ENCODE assay signal across 8 cellular contexts in the genomic region with DNA sequence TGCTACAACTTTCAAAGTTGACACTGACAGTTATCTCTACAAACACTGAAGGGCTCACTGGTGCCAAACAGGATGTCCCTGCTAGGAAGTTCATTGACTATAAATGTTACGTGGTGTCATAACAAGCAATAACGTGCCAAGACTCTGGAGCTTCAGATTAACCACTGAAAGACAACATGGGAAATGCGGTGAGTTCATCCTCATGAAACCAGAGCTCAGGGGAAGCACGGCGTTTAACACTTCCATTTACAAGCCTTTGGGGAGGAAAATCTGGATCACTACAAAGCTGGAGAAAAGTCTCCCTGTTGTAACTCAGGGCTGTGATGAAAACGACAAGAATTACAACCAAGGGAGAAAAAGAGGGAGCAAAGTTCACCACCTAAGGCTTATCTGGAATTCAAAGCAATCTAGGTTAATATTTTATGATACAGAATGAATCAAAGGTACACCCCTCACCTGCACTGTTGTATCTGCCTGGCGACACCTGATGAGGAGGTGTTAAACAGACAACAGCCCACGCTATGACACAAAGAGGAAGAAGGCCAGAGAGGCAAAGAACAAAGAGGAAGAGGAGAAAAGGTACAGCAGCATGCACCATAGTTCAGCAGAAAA. TPM values are rescaled to one million over a fixed set of nuclear protein-coding genes. Genes with fewer than 3 reads are reported as not detected.
A peak's percentile ranks its signal among the peaks of the same experiment; 100 is the strongest.
DNase-seq lines count a peak whose midpoint lies in the region; ATAC-seq and TF ChIP-seq lines count a peak whose summit lies in the region.

No MANE protein-coding gene starts in this region.

- peaks cover 0 to 6% of the 10 kb centered on the region in 2 donors for H3K36me3 ChIP-seq in muscle layer of duodenum (ENCODE audit: control insufficient read depth in 1 of 2, insufficient read depth in 2 of 2, low read length in 2 of 2)
- H3K36me3 ChIP-seq in esophagus muscularis mucosa = peaks cover 0 to 17% (median 7%) of the 10 kb centered on the region in 4 donors

- DNase-seq in SKM-1 treated with dmso at 0.1 percent for 144 hours (lab: John Stamatoyannopoulos, UW; ENCODE audit: unreplicated experiment) = peak; percentile 15
- no peak for DNase-seq in SKM-1 (lab: John Stamatoyannopoulos, UW; ENCODE audit: unreplicated experiment)
- peak in 49 of 76 experiments; percentile 2 to 70 (median 28) for DNase-seq in HUDEP-2 (lab: John Stamatoyannopoulos, UW; ENCODE audit: unreplicated experiment in 76 of 76)
- DNase-seq in activated naive CD4-positive, alpha-beta T cell treated with anti-CD3 and anti-CD28 coated beads, Interleukin-2, amount 50 U/mL, for 16 hours = peak; percentile 19
- DNase-seq in esophagus muscularis mucosa (ENCODE audit: extremely low spot score) = no peak

- TF ChIP-seq EP300 in esophagus muscularis mucosa (IDR thresholded peaks at IDR 0.05) = no peak

- no peak for ATAC-seq in HG03196 (IDR thresholded peaks at IDR 0.05; ENCODE audit: unreplicated experiment)
- no peak for ATAC-seq in GM21360 (IDR thresholded peaks at IDR 0.05; ENCODE audit: unreplicated experiment)

- H3K27ac ChIP-seq in muscle layer of duodenum (ENCODE audit: low read length) = peak overlapping the region; percentile 14
- H3K27ac ChIP-seq in esophagus muscularis mucosa (replicated peaks in 1 of 4) = peak overlapping the region in 1 of 4 donors; percentile 44

- no peaks in the 10 kb centered on the region for H3K9me3 ChIP-seq in muscle layer of duodenum (ENCODE audit: control insufficient read depth in 1 of 2, low read length in 2 of 2)
- H3K9me3 ChIP-seq in esophagus muscularis mucosa = no peaks in the 10 kb centered on the region

- TF ChIP-seq POLR2A in esophagus muscularis mucosa (IDR thresholded peaks at IDR 0.05; ENCODE audit: low read depth) = no peak

- H3K4me3 ChIP-seq in muscle layer of duodenum (ENCODE audit: low read depth in 1 of 2, low read length in 2 of 2) (peak overlapping the region in 1 of 2 donors; percentile 1), esophagus muscularis mucosa (no peak overlapping the region)

- intact Hi-C loops in esophagus muscularis mucosa (cut with DNase I) = loop anchor here (2.0 to 10.0 kb wide), 2 partner anchors 944 to 1096 kb away; partner anchors contain the start of gene EIF4E3

- 47% methylated on average over 8 of the region's 8 CpGs for WGBS in esophagus muscularis mucosa

- TF ChIP-seq CTCF in esophagus muscularis mucosa (IDR thresholded peaks at IDR 0.05) = no peak

- H3K4me1 ChIP-seq in muscle layer of duodenum (ENCODE audit: control insufficient read depth in 1 of 2, insufficient read depth in 2 of 2, low read length in 2 of 2) (peaks cover 27 to 38% of the 10 kb centered on the region in 2 donors), esophagus muscularis mucosa (peaks cover 23 to 37% (median 26%) of the 10 kb centered on the region in 4 donors)

- H3K27me3 ChIP-seq in muscle layer of duodenum (ENCODE audit: low read depth, low read length) = no peaks in the 10 kb centered on the region
- H3K27me3 ChIP-seq in esophagus muscularis mucosa = no peaks in the 10 kb centered on the region

RNA-seq across cellular contexts. Expression of gene SHQ1, which starts 27.0 kb away (rescaled TPM):
- total RNA-seq in esophagus muscularis mucosa = 10 to 100 TPM in 3 of 4 donors, 1 to 10 TPM in 1; 8.7 to 19.9 (median 12.4) TPM

Comparison
In these comparisons a context has a peak if more than half of its experiments do, and no peak if none do; other contexts are left out.
1. DNase-seq: peak in SKM-1 treated with dmso at 0.1 percent for 144 hours (single experiment), HUDEP-2 (49 of 76) and activated naive CD4-positive, alpha-beta T cell treated with anti-CD3 and anti-CD28 coated beads, Interleukin-2, amount 50 U/mL, for 16 hours (single experiment); none in SKM-1 (single experiment) and esophagus muscularis mucosa (single experiment).